In the genomic region with DNA sequence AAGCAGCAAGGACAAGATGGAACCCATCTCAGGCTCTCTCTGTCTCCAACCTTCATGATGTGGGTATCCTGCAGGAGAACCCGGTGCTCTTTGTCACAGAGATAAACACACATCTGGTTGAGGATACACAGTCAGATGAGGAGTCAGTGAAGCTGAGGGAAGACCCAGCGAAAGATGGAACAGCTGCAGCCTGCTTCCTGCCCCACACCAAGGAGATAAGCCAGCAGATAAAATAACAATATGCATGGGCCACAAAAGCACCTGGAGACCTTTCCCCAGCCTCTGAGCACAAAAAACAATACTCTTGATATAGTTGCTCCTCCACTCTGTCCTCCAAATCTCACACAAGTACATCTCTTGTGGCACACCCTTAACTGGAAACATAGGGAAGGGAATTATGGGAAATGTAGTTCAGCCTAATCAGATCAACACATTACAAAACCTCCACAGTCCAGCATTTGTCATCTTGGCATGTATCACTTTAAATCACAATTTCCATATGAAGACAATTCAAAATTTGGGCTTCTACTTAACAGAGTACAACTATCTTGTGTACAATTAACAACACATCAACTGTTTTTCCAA, we compare ENCODE assay signal across 23 cellular contexts. TPM values are rescaled to one million over a fixed set of nuclear protein-coding genes. Genes with fewer than 3 reads are reported as not detected.
DNase-seq lines count a peak whose midpoint lies in the region; ATAC-seq, FAIRE-seq and TF ChIP-seq lines count a peak whose summit lies in the region.
"Had no signal": no experiment of that assay in that cellular context is flagged by ENCODE, and none has a peak within 500 bp of the region (broad histone marks: within the 10 kb centered on the region; RNA-seq: fewer than 3 reads in every experiment).

No MANE protein-coding gene starts in this region.

- intact Hi-C loops in tibial artery (cut with DNase I; ENCODE audit: low total_unique reads) = no loop called here

- H3K4me3 Mint-ChIP-seq in T-helper 17 cell = no peak overlapping the region
- H3K4me3 Mint-ChIP-seq: activated B cell treated with CpG ODN at 0.5 μM for 24 hours had no signal

- H3K27me3 ChIP-seq in DND-41 (ENCODE audit: insufficient read depth, low read length, poor library complexity) = no peaks in the 10 kb centered on the region
- H3K27me3 ChIP-seq in tibial artery = no peaks in the 10 kb centered on the region
- H3K27me3 ChIP-seq: esophagus muscularis mucosa, gastrocnemius medialis, right lobe of liver, SJSA1 had no signal

- peak overlapping the region; percentile 63; the same call in 1 of the 2 replicates for H2AFZ ChIP-seq in DND-41 (ENCODE audit: low read depth, low read length)

- H4K20me1 ChIP-seq in DND-41 (ENCODE audit: insufficient read depth, low read length) = no peaks in the 10 kb centered on the region

- FAIRE-seq in GM19239 (lab: Jason Lieb, UNC) = peak; percentile 71
- FAIRE-seq: RCC 7860 had no signal

- H3K27me3 Mint-ChIP-seq in T-helper 17 cell = peaks cover 7% of the 10 kb centered on the region
- H3K27me3 Mint-ChIP-seq: activated B cell treated with CpG ODN at 0.5 μM for 24 hours; CD4-positive, alpha-beta memory T cell had no signal

- H3K27ac ChIP-seq in DND-41 (ENCODE audit: low read length) = peak overlapping the region; percentile 67
- H3K27ac ChIP-seq in tibial artery = no peak overlapping the region
- H3K27ac ChIP-seq: esophagus muscularis mucosa, gastrocnemius medialis, right lobe of liver, SJSA1 had no signal

- no peak overlapping the region for H3K9ac ChIP-seq in DND-41 (ENCODE audit: low read depth, low read length)

- TF ChIP-seq CTCF in DND-41 (IDR thresholded peaks at IDR 0.05; ENCODE audit: borderline replicate concordance, extremely low read depth, low read length, poor library complexity, severe bottlenecking) = no peak
- no peak for TF ChIP-seq CTCF in epithelial cell of esophagus (IDR thresholded peaks at IDR 0.05; ENCODE audit: insufficient read depth, low read depth, low read length, missing control alignments)
- TF ChIP-seq CTCF in tibial artery (IDR thresholded peaks at IDR 0.05) = no peak

- peak; percentile 55 for DNase-seq in DND-41
- DNase-seq in GM19239 (ENCODE audit: insufficient read length, low spot score) = no peak
- no peak for DNase-seq in T-helper 17 cell
- DNase-seq in epithelial cell of esophagus (ENCODE audit: low read depth) = peak; percentile 34
- no peak for DNase-seq in germinal center (ENCODE audit: low spot score)
- no peak for DNase-seq in SHP77 (lab: John Stamatoyannopoulos, UW)
- no peak for DNase-seq in tibial artery
- DNase-seq: activated B cell treated with CpG ODN at 0.5 μM for 24 hours; activated CD8-positive, alpha-beta memory T cell treated with anti-CD3 and anti-CD28 coated beads for 24 hours; cerebellar nuclear complex; gastrocnemius medialis; GF-D8; islet precursor cell; NCI-H1436; NK-92 treated with Interleukin-12 subunit alpha and Interleukin-12 subunit beta, amount 100 ng/mL, for 24 hours; right lobe of liver; stimulated activated CD4-positive, alpha-beta T cell treated with anti-CD3 and anti-CD28 coated beads, Interleukin-15, amount 100 ng/mL, for 24 hours; stimulated activated CD8-positive, alpha-beta memory T cell treated with anti-CD3 and anti-CD28 coated beads, Interleukin-4, amount 100 ng/mL, for 48 hours had no signal

- peak overlapping the region; percentile 42 for H3K4me2 ChIP-seq in DND-41 (ENCODE audit: insufficient read depth, low read length)

- H3K4me1 Mint-ChIP-seq in T-helper 17 cell = peaks cover 23% of the 10 kb centered on the region

- H3K27ac Mint-ChIP-seq in T-helper 17 cell = peak overlapping the region; percentile 56
- H3K27ac Mint-ChIP-seq: activated B cell treated with CpG ODN at 0.5 μM for 24 hours; activated naive CD4-positive, alpha-beta T cell treated with anti-CD3 and anti-CD28 coated beads, Interleukin-2, amount 50 U/mL, for 72 hours had no signal

- H3K4me1 ChIP-seq in DND-41 (ENCODE audit: insufficient read depth, low read length) (peaks cover 20% of the 10 kb centered on the region), tibial artery (no peaks in the 10 kb centered on the region)
- H3K4me1 ChIP-seq: esophagus muscularis mucosa, gastrocnemius medialis, right lobe of liver had no signal

- peak overlapping the region in 1 of 2 experiments; percentile 14; a peak in 1 of 4 replicates for H3K4me3 ChIP-seq in DND-41 (ENCODE audit: low read depth in 1 of 2, low read length in 2 of 2)
- no peak overlapping the region for H3K4me3 ChIP-seq in epithelial cell of esophagus (ENCODE audit: low read length)
- H3K4me3 ChIP-seq in tibial artery = no peak overlapping the region
- H3K4me3 ChIP-seq: esophagus muscularis mucosa, gastrocnemius medialis, right lobe of liver, SJSA1 had no signal

- H3K9me3 ChIP-seq in DND-41 (ENCODE audit: insufficient read depth, low read length, severe bottlenecking) (no peaks in the 10 kb centered on the region), T-helper 17 cell (ENCODE audit: control insufficient read depth, low read length, poor library complexity, severe bottlenecking) (no peaks in the 10 kb centered on the region), tibial artery (no peaks in the 10 kb centered on the region)
- H3K9me3 ChIP-seq: esophagus muscularis mucosa, gastrocnemius medialis, right lobe of liver, SJSA1 had no signal

- ATAC-seq in DND-41 (ENCODE audit: insufficient read depth, low read depth) (peak; percentile 83), T-helper 17 cell (no peak)
- ATAC-seq: gastrocnemius medialis had no signal

- no peaks in the 10 kb centered on the region for H3K36me3 ChIP-seq in DND-41 (ENCODE audit: insufficient read depth, low read length)
- H3K36me3 ChIP-seq in tibial artery = no peaks in the 10 kb centered on the region
- H3K36me3 ChIP-seq: esophagus muscularis mucosa, gastrocnemius medialis, right lobe of liver, SJSA1 had no signal

- peaks cover 4% of the 10 kb centered on the region for H3K36me3 Mint-ChIP-seq in T-helper 17 cell (ENCODE audit: low read depth)
- H3K36me3 Mint-ChIP-seq: activated naive CD4-positive, alpha-beta T cell treated with anti-CD3 and anti-CD28 coated beads, Interleukin-2, amount 50 U/mL, for 72 hours had no signal

- no peaks in the 10 kb centered on the region for H3K79me2 ChIP-seq in DND-41 (ENCODE audit: insufficient read depth, low read length)

RNA-seq across cellular contexts. Expression of gene FHIP2A, which starts 9.7 kb away (rescaled TPM):
- 10 to 100 TPM; 35.4 to 65.3 TPM for total RNA-seq in T-helper 17 cell

Comparison
In these comparisons a context has a peak if more than half of its experiments do, and no peak if none do; other contexts are left out.
1. DNase-seq: peak in DND-41 (single experiment) and epithelial cell of esophagus (single experiment); none in GM19239 (single experiment), T-helper 17 cell (0 of 3), germinal center (single experiment), SHP77 (0 of 2) and tibial artery (0 of 2).